In genomic region chr18:75163736-75164135, GRCh38 we compare ENCODE assay signal across 27 cellular contexts. TPM values are rescaled to one million over a fixed set of nuclear protein-coding genes. Genes with fewer than 3 reads are reported as not detected.
DNase-seq lines count a peak whose midpoint lies in the region; ATAC-seq, FAIRE-seq and TF ChIP-seq lines count a peak whose summit lies in the region.
"Had no signal": no experiment of that assay in that cellular context is flagged by ENCODE, and none has a peak within 500 bp of the region (broad histone marks: within the 10 kb centered on the region; RNA-seq: fewer than 3 reads in every experiment).

No MANE protein-coding gene starts in this region.

- POLR2A ChIA-PET in HepG2 (lab: Yijun Ruan, JAX), result no interaction called here
- POLR2A ChIA-PET in RWPE1 (lab: Yijun Ruan, JAX; ENCODE audit: low non-redundant PET), result no interaction called here

- H3K27me3 ChIP-seq in endodermal cell (ENCODE audit: control insufficient read depth, insufficient read depth, low read length, poor library complexity, severe bottlenecking), result no peaks in the 10 kb centered on the region
- peaks cover 0 to 31% of the 10 kb centered on the region in 2 experiments; a peak in 4 of 5 replicates for H3K27me3 ChIP-seq in HepG2 (ENCODE audit: control insufficient read depth in 1 of 2, insufficient read depth in 2 of 2, low read length in 2 of 2)
- H3K27me3 ChIP-seq: BLaER1 treated with 17β-estradiol and CSF1 and Interleukin-3, amounts not matched to agents 10 nM and 100 nM had no signal

- H3K36me3 Mint-ChIP-seq in endodermal cell (ENCODE audit: low read depth), result no peaks in the 10 kb centered on the region

- ATAC-seq in Right ventricle myocardium inferior (peak; percentile 5), left cardiac atrium (no peak), HepG2 (no peak), HG03175 (IDR thresholded peaks at IDR 0.05; ENCODE audit: unreplicated experiment) (no peak)
- ATAC-seq: A549; CD8-positive, alpha-beta T cell; GM12878 had no signal

- no peak for FAIRE-seq in HepG2 (lab: Jason Lieb, UNC)
- FAIRE-seq: A549, GM12878, GM12892, GM18507 had no signal

- TF ChIP-seq EP300 in HepG2 (IDR thresholded peaks at IDR 0.05; ENCODE audit: low read depth in 2 of 2, low read length in 2 of 2) (no peak), HepG2 (CRISPR knock-in tag; IDR thresholded peaks at IDR 0.05; ENCODE audit: borderline replicate concordance) (no peak)

- H4K20me1 ChIP-seq in HepG2 (ENCODE audit: insufficient read depth, low read length), result no peaks in the 10 kb centered on the region
- H4K20me1 ChIP-seq: BLaER1 treated with 17β-estradiol and CSF1 and Interleukin-3, amounts not matched to agents 10 nM and 100 nM had no signal

- no peaks in the 10 kb centered on the region for H3K9me3 Mint-ChIP-seq in endodermal cell
- H3K9me3 Mint-ChIP-seq: CD4-positive, alpha-beta T cell; CD8-positive, alpha-beta T cell had no signal

- peaks cover 25% of the 10 kb centered on the region for H3K27me3 Mint-ChIP-seq in endodermal cell (ENCODE audit: insufficient read depth)

- CTCF ChIA-PET in HepG2 (lab: Yijun Ruan, JAX; ENCODE audit: low intra/inter-chr PET ratio, low total read pairs) (no interaction called here), RWPE1 (lab: Yijun Ruan, JAX) (no interaction called here)

- H3K9ac ChIP-seq in endodermal cell (ENCODE audit: extremely low read depth, low read length, poor library complexity, severe bottlenecking) (no peak overlapping the region), HepG2 (ENCODE audit: insufficient read depth, low read depth, low read length) (no peak overlapping the region)
- H3K9ac ChIP-seq: BLaER1 treated with 17β-estradiol and CSF1 and Interleukin-3, amounts not matched to agents 10 nM and 100 nM had no signal

- no peak for TF ChIP-seq RAD21 in HepG2 (CRISPR knock-in tag; IDR thresholded peaks at IDR 0.05)

- TF ChIP-seq POLR2A in HepG2 (IDR thresholded peaks at IDR 0.05; ENCODE audit: insufficient read depth in 1 of 2, low read depth in 2 of 2, low read length in 2 of 2), result no peak

- no peak overlapping the region for H2AFZ ChIP-seq in HepG2 (ENCODE audit: low read length)

- H3K36me3 ChIP-seq in endodermal cell (ENCODE audit: control insufficient read depth, insufficient read depth, low read length), result no peaks in the 10 kb centered on the region
- no peaks in the 10 kb centered on the region for H3K36me3 ChIP-seq in HepG2 (replicated peaks in 1 of 2; ENCODE audit: control insufficient read depth in 1 of 2, insufficient read depth in 2 of 2, low read length in 2 of 2)
- H3K36me3 ChIP-seq: BLaER1 treated with 17β-estradiol and CSF1 and Interleukin-3, amounts not matched to agents 10 nM and 100 nM had no signal

- H3K4me1 ChIP-seq in endodermal cell (ENCODE audit: control insufficient read depth, insufficient read depth, low read length) (peaks cover 16% of the 10 kb centered on the region), HepG2 (ENCODE audit: insufficient read depth, low read length) (peaks cover 13% of the 10 kb centered on the region)
- H3K4me1 ChIP-seq: Caco-2 had no signal

- H3K27ac ChIP-seq in endodermal cell (ENCODE audit: low read depth, low read length) (no peak overlapping the region), HepG2 (ENCODE audit: extremely low read length, insufficient read depth, low read length) (no peak overlapping the region), RWPE1 (no peak overlapping the region)
- H3K27ac ChIP-seq: 22Rv1; A549; BLaER1 treated with 17β-estradiol and CSF1 and Interleukin-3, amounts not matched to agents 10 nM and 100 nM; C4-2B had no signal

- H3K79me2 ChIP-seq in HepG2 (ENCODE audit: insufficient read depth, low read length), result no peaks in the 10 kb centered on the region

- peaks cover 14% of the 10 kb centered on the region for H3K4me1 Mint-ChIP-seq in endodermal cell

- BruUV-seq in HepG2 (replicated peaks; lab: Mats Ljungman, UMichigan), result no TSS peak

- in situ Hi-C loops in HepG2 (cut with HindIII; ENCODE audit: extremely low pct_ligation_motif_present, low pct_unique_long_range_greater_than_20kb), result loop anchor here (25.0 kb wide), 1 partner anchor 324 kb away; no protein-coding TSS in a partner anchor

- no peak overlapping the region for H3K4me2 ChIP-seq in HepG2 (ENCODE audit: low read depth, low read length)
- H3K4me2 ChIP-seq: A549; BLaER1 treated with 17β-estradiol and CSF1 and Interleukin-3, amounts not matched to agents 10 nM and 100 nM had no signal

- H3K27ac Mint-ChIP-seq in endodermal cell, result no peak overlapping the region
- H3K27ac Mint-ChIP-seq: B cell; CD4-positive, alpha-beta T cell; CD8-positive, alpha-beta T cell had no signal

- H3K4me3 Mint-ChIP-seq in endodermal cell, result no peak overlapping the region
- H3K4me3 Mint-ChIP-seq: B cell; CD4-positive, alpha-beta T cell; CD8-positive, alpha-beta T cell had no signal

- no peak for DNase-seq in Right ventricle myocardium inferior (ENCODE audit: missing footprints)
- DNase-seq in left cardiac atrium, result no peak
- peak; percentile 12 for DNase-seq in endodermal cell
- DNase-seq in HepG2 (ENCODE audit: low spot score), result no peak
- DNase-seq in middle frontal gyrus (ENCODE audit: extremely low spot score, low spot score), result no peak
- DNase-seq in RWPE1 (ENCODE audit: low spot score), result no peak
- DNase-seq: AML-193; Caco-2; Calu3; CD4-positive, alpha-beta T cell; CD8-positive, alpha-beta T cell; DMS 273 treated with DMSO at 0.1 percent for 48 hours; DMS153; DMS53; DMS79; DND-41; EL; GDM1 had no signal

- H3K4me3 ChIP-seq in endodermal cell (ENCODE audit: low read length), result no peak overlapping the region
- H3K4me3 ChIP-seq in HepG2 (replicated peaks in 1 of 3; ENCODE audit: insufficient read depth in 1 of 3, low read depth in 2 of 3, low read length in 3 of 3), result no peak overlapping the region
- H3K4me3 ChIP-seq: A549; BLaER1 treated with 17β-estradiol and CSF1 and Interleukin-3, amounts not matched to agents 10 nM and 100 nM; GM12878 had no signal

- 98 to 100% methylated on average over 1 to 4 of the region's 4 CpGs for WGBS in endodermal cell (ENCODE audit: insufficient coverage in 1 of 2, insufficient read length in 1 of 2), 2 experiments
- WGBS in HepG2 (ENCODE audit: low lambda C conversion rate), result 58% methylated on average over 4 of the region's 4 CpGs

- TF ChIP-seq CTCF in endodermal cell (conservative IDR thresholded peaks at IDR 0.05) (no peak), HepG2 (CRISPR knock-in tag; IDR thresholded peaks at IDR 0.05) (no peak), RWPE1 (conservative IDR thresholded peaks at IDR 0.05; ENCODE audit: low read depth) (no peak)

- intact Hi-C loops in Right ventricle myocardium inferior (cut with DNase I) (loop anchor here (5.0 to 10.0 kb wide), 5 partner anchors 44 to 511 kb away; partner anchors contain the start of gene PTGR3), left cardiac atrium (cut with DNase I) (no loop called here), HepG2 (cut with micrococcal nuclease; ENCODE audit: unreplicated experiment) (loop anchor here (5.0 kb wide), 2 partner anchors 44 to 79 kb away; partner anchors contain the start of gene PTGR3)

- H3K9me3 ChIP-seq in endodermal cell (ENCODE audit: control insufficient read depth, low read length) (no peaks in the 10 kb centered on the region), HepG2 (ENCODE audit: low read length) (no peaks in the 10 kb centered on the region)
- H3K9me3 ChIP-seq: A549, Caco-2 had no signal

RNA-seq across cellular contexts. Expression of gene PTGR3, which starts 45.2 kb away (rescaled TPM):
- total RNA-seq in Right ventricle myocardium inferior (71.5 TPM), left cardiac atrium (10 to 100 TPM; 33.8 to 51.1 TPM), endodermal cell (10 to 100 TPM; 12.2 to 13.3 TPM), HepG2 (2016; rRNA removed; fragmentation: Illumina TruSeq; extraction: Trizol) (11.5 and 13.3 TPM in 2 replicates)
- 18.3 TPM for polyA plus RNA-seq in endodermal cell (2013, experiment 1 of 2)
- 14.7 TPM for polyA plus RNA-seq in endodermal cell (2013, experiment 2 of 2)
- 3.0 and 3.5 TPM in 2 replicates for total RNA-seq in HepG2 (2016; cell fraction: cytosol; rRNA removed; fragmentation: Illumina TruSeq; extraction: Trizol; ENCODE audit: low read depth)
- total RNA-seq in HepG2 (2016; cell fraction: insoluble cytoplasmic fraction; rRNA removed; fragmentation: Illumina TruSeq; extraction: Trizol), result 12.0 and 13.7 TPM in 2 replicates
- total RNA-seq in HepG2 (2016; cell fraction: membrane; rRNA removed; fragmentation: Illumina TruSeq; extraction: Trizol), result 9.5 and 11.7 TPM in 2 replicates
- total RNA-seq in HepG2 (2016; cell fraction: nucleus; rRNA removed; fragmentation: Illumina TruSeq; extraction: Trizol), result 6.0 and 7.5 TPM in 2 replicates
- polyA plus RNA-seq in HepG2 (2011; rRNA removed), result 23.5 and 25.3 TPM in 2 replicates
- polyA plus RNA-seq in HepG2 (2011; cell fraction: cytosol; rRNA removed), result 17.8 and 19.5 TPM in 2 replicates
- 21.7 and 25.8 TPM in 2 replicates for polyA plus RNA-seq in HepG2 (2011; cell fraction: nucleus; rRNA removed)
- polyA plus RNA-seq in HepG2 (2012), result 16.2 and 18.2 TPM in 2 replicates
- 5.8 and 8.4 TPM in 2 replicates for polyA plus RNA-seq in HepG2 (2016; cell fraction: cytosol; fragmentation: Illumina TruSeq; extraction: Trizol; ENCODE audit: low read depth)
- polyA plus RNA-seq in HepG2 (2016; cell fraction: insoluble cytoplasmic fraction; fragmentation: Illumina TruSeq; extraction: Trizol; ENCODE audit: low read depth), result 18.6 and 22.2 TPM in 2 replicates
- 12.0 and 13.4 TPM in 2 replicates for polyA plus RNA-seq in HepG2 (2016; cell fraction: membrane; fragmentation: Illumina TruSeq; extraction: Trizol; ENCODE audit: low read depth)
- 11.7 and 16.0 TPM in 2 replicates for polyA plus RNA-seq in HepG2 (2016; cell fraction: nucleus; fragmentation: Illumina TruSeq; extraction: Trizol; ENCODE audit: insufficient read depth, low read depth)
- polyA minus RNA-seq in HepG2 (2011; rRNA and poly(A)+ RNA removed; ENCODE audit: low replicate concordance), result 91.8 and 99.6 TPM in 2 replicates
- 14.5 and 19.7 TPM in 2 replicates for polyA minus RNA-seq in HepG2 (2011; cell fraction: cytosol; rRNA and poly(A)+ RNA removed)
- polyA minus RNA-seq in HepG2 (2011; cell fraction: nucleus; rRNA and poly(A)+ RNA removed), result 23.2 and 33.2 TPM in 2 replicates

RNA-seq across cellular contexts. Expression of gene TSHZ1, which starts 46.9 kb away (rescaled TPM):
- 23.1 TPM for total RNA-seq in Right ventricle myocardium inferior
- 10 to 100 TPM; 14.0 to 22.6 TPM for total RNA-seq in left cardiac atrium
- total RNA-seq in endodermal cell, result 1 to 10 TPM; 1.1 to 1.7 TPM
- 15.0 TPM for polyA plus RNA-seq in endodermal cell (2013, experiment 1 of 2)
- polyA plus RNA-seq in endodermal cell (2013, experiment 2 of 2), result 14.4 TPM
- total RNA-seq in HepG2 (2016; rRNA removed; fragmentation: Illumina TruSeq; extraction: Trizol), result 2.5 and 2.6 TPM in 2 replicates
- total RNA-seq in HepG2 (2016; cell fraction: cytosol; rRNA removed; fragmentation: Illumina TruSeq; extraction: Trizol; ENCODE audit: low read depth), result 0.20 and 0.35 TPM in 2 replicates
- 2.1 and 2.4 TPM in 2 replicates for total RNA-seq in HepG2 (2016; cell fraction: insoluble cytoplasmic fraction; rRNA removed; fragmentation: Illumina TruSeq; extraction: Trizol)
- total RNA-seq in HepG2 (2016; cell fraction: membrane; rRNA removed; fragmentation: Illumina TruSeq; extraction: Trizol), result 1.5 and 1.6 TPM in 2 replicates
- total RNA-seq in HepG2 (2016; cell fraction: nucleus; rRNA removed; fragmentation: Illumina TruSeq; extraction: Trizol), result 2.9 and 3.6 TPM in 2 replicates
- polyA plus RNA-seq in HepG2 (2011; rRNA removed), result 2.4 and 2.7 TPM in 2 replicates
- 1.7 and 1.8 TPM in 2 replicates for polyA plus RNA-seq in HepG2 (2011; cell fraction: cytosol; rRNA removed)
- 3.2 and 3.4 TPM in 2 replicates for polyA plus RNA-seq in HepG2 (2011; cell fraction: nucleus; rRNA removed)
- polyA plus RNA-seq in HepG2 (2012), result 4.3 and 4.7 TPM in 2 replicates
- polyA plus RNA-seq in HepG2 (2016; cell fraction: cytosol; fragmentation: Illumina TruSeq; extraction: Trizol; ENCODE audit: low read depth), result 0.17 and 0.18 TPM in 2 replicates
- polyA plus RNA-seq in HepG2 (2016; cell fraction: insoluble cytoplasmic fraction; fragmentation: Illumina TruSeq; extraction: Trizol; ENCODE audit: low read depth), result 2.9 and 3.5 TPM in 2 replicates
- 0.81 and 1.0 TPM in 2 replicates for polyA plus RNA-seq in HepG2 (2016; cell fraction: membrane; fragmentation: Illumina TruSeq; extraction: Trizol; ENCODE audit: low read depth)
- polyA plus RNA-seq in HepG2 (2016; cell fraction: nucleus; fragmentation: Illumina TruSeq; extraction: Trizol; ENCODE audit: insufficient read depth, low read depth), result 3.8 and 3.9 TPM in 2 replicates
- polyA minus RNA-seq in HepG2 (2011; rRNA and poly(A)+ RNA removed; ENCODE audit: low replicate concordance), result 4.9 and 6.5 TPM in 2 replicates
- polyA minus RNA-seq in HepG2 (2011; cell fraction: cytosol; rRNA and poly(A)+ RNA removed), result 4.2 and 4.7 TPM in 2 replicates
- 4.4 and 4.8 TPM in 2 replicates for polyA minus RNA-seq in HepG2 (2011; cell fraction: nucleus; rRNA and poly(A)+ RNA removed)

Comparison
In these comparisons a context has a peak if more than half of its experiments do, and no peak if none do; other contexts are left out.
1. intact Hi-C loops: an anchor here in Right ventricle myocardium inferior (5.0 to 10.0 kb wide) and HepG2 (5.0 kb wide); none called in left cardiac atrium.